In the genomic region with DNA sequence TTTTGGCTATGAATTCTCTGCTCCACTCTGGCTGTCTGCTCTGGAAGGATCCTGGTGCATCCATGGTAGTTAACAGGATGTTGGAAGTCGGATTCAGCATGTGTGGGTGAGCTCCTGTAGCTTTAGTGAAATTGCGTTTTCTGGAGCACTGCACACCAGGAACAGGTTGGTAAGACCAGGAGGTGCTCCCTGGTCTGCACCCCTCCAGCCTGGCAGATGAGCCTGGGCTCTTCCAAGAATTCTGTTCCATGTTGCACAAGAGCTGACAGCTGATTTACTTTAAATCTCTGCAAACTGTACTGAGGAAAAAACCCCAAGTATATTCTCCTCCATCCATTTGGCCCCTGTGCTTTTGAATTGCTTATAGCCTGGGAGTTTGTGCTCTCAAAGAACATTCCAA, we compare ENCODE assay signal across 25 cellular contexts. TPM values are rescaled to one million over a fixed set of nuclear protein-coding genes. Genes with fewer than 3 reads are reported as not detected.
DNase-seq lines count a peak whose midpoint lies in the region; ATAC-seq and TF ChIP-seq lines count a peak whose summit lies in the region.
"Had no signal": no experiment of that assay in that cellular context is flagged by ENCODE, and none has a peak within 500 bp of the region (broad histone marks: within the 10 kb centered on the region; RNA-seq: fewer than 3 reads in every experiment).

No MANE protein-coding gene starts in this region.

- no peaks in the 10 kb centered on the region for H3K27me3 ChIP-seq in dorsolateral prefrontal cortex
- H3K27me3 ChIP-seq: BE2C, BLaER1 had no signal

- H3K4me3 Mint-ChIP-seq in activated T-helper 2 cell treated with anti-CD3 and anti-CD28 coated beads, Interferon-gamma antibody, Interleukin-2, Interleukin-4, amounts not matched to agents 10 μg/mL and 5 μg/mL and 100 μg/mL, durations not matched to agents 14 hours and 24 hours and 36 hours (ENCODE audit: low read depth): no peak overlapping the region
- H3K4me3 Mint-ChIP-seq: CD14-positive monocyte; CD4-positive, alpha-beta memory T cell; CD4-positive, CD25-positive, alpha-beta regulatory T cell; CD8-positive, alpha-beta memory T cell had no signal

- H3K4me3 ChIP-seq in dorsolateral prefrontal cortex: no peak overlapping the region
- H3K4me3 ChIP-seq: BLaER1, GM12878 had no signal

- H3K27ac ChIP-seq in caudate nucleus (ENCODE audit: low read depth, low read length) (peak overlapping the region; percentile 27), dorsolateral prefrontal cortex (peak overlapping the region in 31 of 59 donors; percentile 3 to 67 (median 47))
- H3K27ac ChIP-seq: BLaER1 had no signal

- no peak overlapping the region for H3K27ac Mint-ChIP-seq in activated T-helper 2 cell treated with anti-CD3 and anti-CD28 coated beads, Interferon-gamma antibody, Interleukin-2, Interleukin-4, amounts not matched to agents 10 μg/mL and 5 μg/mL and 100 μg/mL, durations not matched to agents 14 hours and 24 hours and 36 hours
- H3K27ac Mint-ChIP-seq: CD14-positive monocyte; CD4-positive, alpha-beta memory T cell; CD4-positive, CD25-positive, alpha-beta regulatory T cell; CD8-positive, alpha-beta memory T cell had no signal

- peaks cover 3% of the 10 kb centered on the region for H3K27me3 Mint-ChIP-seq in activated T-helper 2 cell treated with anti-CD3 and anti-CD28 coated beads, Interferon-gamma antibody, Interleukin-2, Interleukin-4, amounts not matched to agents 10 μg/mL and 5 μg/mL and 100 μg/mL, durations not matched to agents 14 hours and 24 hours and 36 hours (ENCODE audit: low read depth)

- no peaks in the 10 kb centered on the region for H3K36me3 Mint-ChIP-seq in activated T-helper 2 cell treated with anti-CD3 and anti-CD28 coated beads, Interferon-gamma antibody, Interleukin-2, Interleukin-4, amounts not matched to agents 10 μg/mL and 5 μg/mL and 100 μg/mL, durations not matched to agents 14 hours and 24 hours and 36 hours (ENCODE audit: low read depth)
- H3K36me3 Mint-ChIP-seq: CD14-positive monocyte; CD4-positive, alpha-beta memory T cell; CD4-positive, CD25-positive, alpha-beta regulatory T cell; CD8-positive, alpha-beta memory T cell had no signal

- no peaks in the 10 kb centered on the region for H3K9me3 Mint-ChIP-seq in activated T-helper 2 cell treated with anti-CD3 and anti-CD28 coated beads, Interferon-gamma antibody, Interleukin-2, Interleukin-4, amounts not matched to agents 10 μg/mL and 5 μg/mL and 100 μg/mL, durations not matched to agents 14 hours and 24 hours and 36 hours
- H3K9me3 Mint-ChIP-seq: CD8-positive, alpha-beta memory T cell had no signal

- peaks cover 7% of the 10 kb centered on the region for H3K4me1 Mint-ChIP-seq in activated T-helper 2 cell treated with anti-CD3 and anti-CD28 coated beads, Interferon-gamma antibody, Interleukin-2, Interleukin-4, amounts not matched to agents 10 μg/mL and 5 μg/mL and 100 μg/mL, durations not matched to agents 14 hours and 24 hours and 36 hours (ENCODE audit: low read depth)
- H3K4me1 Mint-ChIP-seq: CD14-positive monocyte; CD4-positive, alpha-beta memory T cell; CD4-positive, CD25-positive, alpha-beta regulatory T cell; CD8-positive, alpha-beta memory T cell had no signal

- TF ChIP-seq CTCF in dorsolateral prefrontal cortex (IDR thresholded peaks at IDR 0.05 in 54 of 56, conservative IDR thresholded peaks at IDR 0.05 in 2 of 56; ENCODE audit: low read depth in 1 of 56, partially characterized antibody in 56 of 56): no peak

- DNase-seq in caudate nucleus (lab: John Stamatoyannopoulos, UW) (peak in 2 of 61 donors; percentile 15 to 47), dorsolateral prefrontal cortex (peak in 1 of 10 donors; percentile 19), putamen (ENCODE audit: low spot score) (peak; percentile 39)
- no peak for DNase-seq in activated T-helper 2 cell treated with anti-CD3 and anti-CD28 coated beads, Interferon-gamma antibody, Interleukin-2, Interleukin-4, amounts not matched to agents 10 μg/mL and 5 μg/mL and 100 μg/mL, durations not matched to agents 14 hours and 24 hours and 36 hours (ENCODE audit: low spot score)
- DNase-seq in stimulated activated naive CD8-positive, alpha-beta T cell treated with anti-CD3 and anti-CD28 coated beads, Interleukin-15, Interleukin-2, amounts not matched to agents 100 U/mL and 50 U/mL, for 24 hours: no peak
- DNase-seq: 8988T; ACHN; BE2C; C1 segment of cervical spinal cord; CD4-positive, alpha-beta memory T cell; CD4-positive, CD25-positive, alpha-beta regulatory T cell; CD8-positive, alpha-beta memory T cell; COR-L47; DMS 273 treated with DMSO at 0.1 percent for 48 hours; DMS153; DMS53; DMS79; DND-41; EL; GDM1 had no signal

- intact Hi-C loops in dorsolateral prefrontal cortex (cut with DNase I): no loop called here
- intact Hi-C loops in activated T-helper 2 cell treated with anti-CD3 and anti-CD28 coated beads, Interferon-gamma antibody, Interleukin-2, Interleukin-4, amounts not matched to agents 10 μg/mL and 5 μg/mL and 100 μg/mL, durations not matched to agents 14 hours and 24 hours and 36 hours (cut with micrococcal nuclease): no loop called here

- ATAC-seq in stimulated activated naive CD8-positive, alpha-beta T cell treated with anti-CD3 and anti-CD28 coated beads, Interleukin-15, Interleukin-2, amounts not matched to agents 100 U/mL and 50 U/mL, for 24 hours: no peak

RNA-seq across cellular contexts. Expression of gene KCNK1, which starts 33.7 kb away (rescaled TPM):
- 100 to 1,000 TPM in 12 of 120 experiments, 10 to 100 TPM in 108; 32.0 to 140 (median 72.4) TPM for total RNA-seq in dorsolateral prefrontal cortex
- total RNA-seq in activated T-helper 2 cell treated with anti-CD3 and anti-CD28 coated beads, Interferon-gamma antibody, Interleukin-2, Interleukin-4, amounts not matched to agents 10 μg/mL and 5 μg/mL and 100 μg/mL, durations not matched to agents 14 hours and 24 hours and 36 hours: 5.4 and 6.1 TPM in 2 replicates
- total RNA-seq: A673; CD4-positive, alpha-beta memory T cell; G401 had no signal
